Comparison of ENCODE assay signal across 18 cellular contexts in the genomic region with DNA sequence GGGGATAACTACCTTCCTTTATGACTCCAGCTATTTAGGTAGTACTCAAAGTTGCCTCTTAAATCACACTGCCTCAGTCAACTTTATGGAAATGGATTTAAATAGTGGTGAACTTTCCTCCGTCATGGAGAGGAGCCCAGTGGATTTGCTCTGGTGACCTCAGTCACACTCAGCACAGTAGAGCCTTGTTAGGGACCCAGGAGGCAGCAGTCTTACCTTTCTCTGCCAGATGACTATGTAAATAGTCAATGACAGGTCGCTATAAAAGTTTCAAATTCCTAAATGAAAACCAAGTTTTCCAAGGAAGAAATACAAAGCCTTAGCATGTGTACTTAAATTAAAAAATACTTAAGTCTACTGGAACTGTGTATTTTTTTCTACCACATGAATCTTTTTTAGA.
"Had no signal": no experiment of that assay in that cellular context is flagged by ENCODE, and none has a peak within 500 bp of the region (broad histone marks: within the 10 kb centered on the region; RNA-seq: fewer than 3 reads in every experiment).

No MANE protein-coding gene starts in this region.

- H3K4me1 ChIP-seq: uterus had no signal

- H3K4me3 Mint-ChIP-seq: activated CD8-positive, alpha-beta memory T cell treated with anti-CD3 and anti-CD28 coated beads, Interleukin-2, amount 10 ng/mL, durations not matched to agents 7 days and 5 days; activated T-cell treated with anti-CD3 and anti-CD28 coated beads, Interleukin-2, amount 50 U/mL, for 24 hours; naive thymus-derived CD8-positive, alpha-beta T cell; stimulated activated naive CD8-positive, alpha-beta T cell treated with anti-CD3 and anti-CD28 coated beads, Interleukin-15, Interleukin-2, amounts not matched to agents 100 ng/mL and 50 ng/mL, for 24 hours had no signal

- H3K9me3 Mint-ChIP-seq: activated naive CD4-positive, alpha-beta T cell treated with anti-CD3 and anti-CD28 coated beads, Interleukin-2, amount 50 U/mL, for 72 hours; activated T-cell treated with anti-CD3 and anti-CD28 coated beads, Interleukin-2, amount 50 U/mL, for 24 hours; naive thymus-derived CD8-positive, alpha-beta T cell; stimulated activated naive CD8-positive, alpha-beta T cell treated with anti-CD3 and anti-CD28 coated beads, Interleukin-15, Interleukin-2, amounts not matched to agents 100 ng/mL and 50 ng/mL, for 24 hours had no signal

- H3K27ac Mint-ChIP-seq: activated CD8-positive, alpha-beta memory T cell treated with anti-CD3 and anti-CD28 coated beads, Interleukin-2, amount 10 ng/mL, durations not matched to agents 7 days and 5 days; activated naive CD4-positive, alpha-beta T cell treated with anti-CD3 and anti-CD28 coated beads, Interleukin-2, amount 50 U/mL, for 72 hours; activated T-cell treated with anti-CD3 and anti-CD28 coated beads, Interleukin-2, amount 50 U/mL, for 24 hours; naive thymus-derived CD8-positive, alpha-beta T cell; stimulated activated naive CD8-positive, alpha-beta T cell treated with anti-CD3 and anti-CD28 coated beads, Interleukin-15, Interleukin-2, amounts not matched to agents 100 ng/mL and 50 ng/mL, for 24 hours had no signal

- H3K27ac ChIP-seq: brain microvascular endothelial cell, sigmoid colon, uterus had no signal

- H3K4me1 Mint-ChIP-seq: activated CD8-positive, alpha-beta memory T cell treated with anti-CD3 and anti-CD28 coated beads, Interleukin-2, amount 10 ng/mL, durations not matched to agents 7 days and 5 days had no signal

- H3K36me3 ChIP-seq: brain microvascular endothelial cell, sigmoid colon, uterus had no signal

- H3K27me3 ChIP-seq: brain microvascular endothelial cell, sigmoid colon, uterus had no signal

- H3K9me3 ChIP-seq: psoas muscle, sigmoid colon, uterus had no signal

- DNase-seq: activated CD4-positive, alpha-beta T cell treated with anti-CD3 and anti-CD28 coated beads, Interleukin-2, amount 50 U/mL, for 48 hours; activated CD4-positive, CD25-positive, alpha-beta regulatory T cell treated with anti-CD3 and anti-CD28 coated beads, Interleukin-2, amount 50 U/mL, for 72 hours; activated CD8-positive, alpha-beta memory T cell treated with anti-CD3 and anti-CD28 coated beads, Interleukin-2, amount 10 ng/mL, durations not matched to agents 7 days and 5 days; activated effector memory CD4-positive, alpha-beta T cell treated with anti-CD3 and anti-CD28 coated beads, Interleukin-2, amount 50 U/mL, for 16 hours; activated T-cell treated with anti-CD3 and anti-CD28 coated beads, Interleukin-2, amount 50 U/mL, for 24 hours; amniotic stem cell; brain microvascular endothelial cell; dermis blood vessel endothelial cell; naive thymus-derived CD8-positive, alpha-beta T cell; occipital lobe; psoas muscle; sigmoid colon; stimulated activated CD4-positive, alpha-beta T cell treated with anti-CD3 and anti-CD28 coated beads, Interleukin-4, amount 100 ng/mL, for 24 hours; uterus had no signal

- ATAC-seq: activated CD8-positive, alpha-beta memory T cell treated with anti-CD3 and anti-CD28 coated beads, Interleukin-2, amount 10 ng/mL, durations not matched to agents 7 days and 5 days; esophagus mucosa; naive thymus-derived CD8-positive, alpha-beta T cell had no signal

- H3K4me3 ChIP-seq: lung, psoas muscle, sigmoid colon, uterus had no signal

- H3K36me3 Mint-ChIP-seq: activated CD8-positive, alpha-beta memory T cell treated with anti-CD3 and anti-CD28 coated beads, Interleukin-2, amount 10 ng/mL, durations not matched to agents 7 days and 5 days; activated naive CD4-positive, alpha-beta T cell treated with anti-CD3 and anti-CD28 coated beads, Interleukin-2, amount 50 U/mL, for 72 hours; naive thymus-derived CD8-positive, alpha-beta T cell had no signal
